Comparison of ENCODE assay signal across 12 cellular contexts in the genomic region with DNA sequence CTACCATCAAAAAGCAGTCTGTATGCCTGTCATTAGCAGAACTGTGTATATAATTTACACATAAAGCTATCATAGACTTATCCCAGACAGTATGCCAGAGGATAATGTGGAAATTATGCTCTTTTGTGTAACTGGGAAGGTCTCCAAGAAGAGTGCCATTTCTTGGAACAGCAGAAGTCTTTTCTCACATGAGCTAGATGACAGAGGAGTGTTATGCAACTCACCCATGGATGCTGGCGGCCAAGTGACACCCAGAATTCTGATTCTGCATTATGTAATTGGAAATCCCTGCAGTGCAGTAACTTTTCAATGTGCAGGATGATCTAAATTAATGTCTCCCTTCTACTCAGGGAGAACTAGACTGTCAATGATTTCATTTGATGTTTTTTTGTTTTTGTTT.
DNase-seq lines count a peak whose midpoint lies in the region; ATAC-seq lines count a peak whose summit lies in the region.
"Had no signal": no experiment of that assay in that cellular context is flagged by ENCODE, and none has a peak within 500 bp of the region (broad histone marks: within the 10 kb centered on the region; RNA-seq: fewer than 3 reads in every experiment).

No MANE protein-coding gene starts in this region.

- peaks cover 23% of the 10 kb centered on the region for H3K4me1 ChIP-seq in adipocyte (ENCODE audit: control insufficient read depth, insufficient read depth, low read length)
- H3K4me1 ChIP-seq: thyroid gland had no signal

- peaks cover 63% of the 10 kb centered on the region for H3K4me1 Mint-ChIP-seq in activated naive CD4-positive, alpha-beta T cell treated with anti-CD3 and anti-CD28 coated beads for 36 hours (ENCODE audit: low read depth)

- peaks cover 13% of the 10 kb centered on the region for H3K9me3 Mint-ChIP-seq in activated naive CD4-positive, alpha-beta T cell treated with anti-CD3 and anti-CD28 coated beads for 36 hours

- no peaks in the 10 kb centered on the region for H3K27me3 Mint-ChIP-seq in activated naive CD4-positive, alpha-beta T cell treated with anti-CD3 and anti-CD28 coated beads for 36 hours (ENCODE audit: low read depth)

- peaks cover 3% of the 10 kb centered on the region for H3K9me3 ChIP-seq in adipocyte (ENCODE audit: control insufficient read depth, low read length)
- H3K9me3 ChIP-seq: thyroid gland had no signal

- peak overlapping the region; percentile 68 for H3K4me3 Mint-ChIP-seq in activated naive CD4-positive, alpha-beta T cell treated with anti-CD3 and anti-CD28 coated beads for 36 hours

- no peak overlapping the region for H3K4me3 ChIP-seq in adipocyte (ENCODE audit: low read length)
- H3K4me3 ChIP-seq in skeletal muscle cell (ENCODE audit: low read depth, low read length) = no peak overlapping the region
- H3K4me3 ChIP-seq: BLaER1, thyroid gland had no signal

- H3K36me3 Mint-ChIP-seq in activated naive CD4-positive, alpha-beta T cell treated with anti-CD3 and anti-CD28 coated beads for 36 hours (ENCODE audit: low read depth) = peaks cover 11% of the 10 kb centered on the region

- no peak for DNase-seq in activated naive CD4-positive, alpha-beta T cell treated with anti-CD3 and anti-CD28 coated beads for 36 hours
- no peak for DNase-seq in activated naive CD4-positive, alpha-beta T cell treated with anti-CD3 and anti-CD28 coated beads, Interleukin-2, amount 50 U/mL, for 16 hours
- DNase-seq in MV-4-11 (lab: John Stamatoyannopoulos, UW) = peak; percentile 11
- DNase-seq in adipocyte (ENCODE audit: low read depth) = peak; percentile 55
- DNase-seq in skeletal muscle cell (ENCODE audit: low read depth) = peak; percentile 43
- no peak for DNase-seq in SW 1271 (lab: John Stamatoyannopoulos, UW)
- DNase-seq: NCI-H2029, thyroid gland had no signal

- H3K27ac Mint-ChIP-seq in activated naive CD4-positive, alpha-beta T cell treated with anti-CD3 and anti-CD28 coated beads for 36 hours = peak overlapping the region; percentile 65

- intact Hi-C loops in activated naive CD4-positive, alpha-beta T cell treated with anti-CD3 and anti-CD28 coated beads for 36 hours (cut with micrococcal nuclease) = loop anchor here (2.0 to 10.0 kb wide), 2 partner anchors 168 to 1136 kb away; a partner anchor contains a TSS

- no peak overlapping the region for H3K9ac ChIP-seq in adipocyte (ENCODE audit: low read length)
- H3K9ac ChIP-seq: BLaER1 had no signal

- H3K27me3 ChIP-seq in adipocyte (replicated peaks; ENCODE audit: control insufficient read depth, insufficient read depth, low read length) = no peaks in the 10 kb centered on the region
- H3K27me3 ChIP-seq: BLaER1, thyroid gland had no signal

- ATAC-seq in GM21447 (IDR thresholded peaks at IDR 0.05; ENCODE audit: unreplicated experiment) (no peak), GM19452 (IDR thresholded peaks at IDR 0.05; ENCODE audit: unreplicated experiment) (no peak)
- ATAC-seq: activated CD4-positive, CD25-positive, alpha-beta regulatory T cell treated with anti-CD3 and anti-CD28 coated beads, Interleukin-2, amount 50 U/mL, for 24 hours had no signal

- CTCF ChIA-PET in activated naive CD4-positive, alpha-beta T cell treated with anti-CD3 and anti-CD28 coated beads for 36 hours (lab: Charles Lee) = interaction anchor here (0.7 to 1.2 kb wide), 7 partner anchors 10 to 178 kb away, joined by 3 to 5 read pairs (median 3); no protein-coding TSS in a partner anchor

- H3K36me3 ChIP-seq in adipocyte (ENCODE audit: control insufficient read depth, insufficient read depth, low read length, severe bottlenecking) = no peaks in the 10 kb centered on the region
- H3K36me3 ChIP-seq: thyroid gland had no signal

Comparison
In these comparisons a context has a peak if more than half of its experiments do, and no peak if none do; other contexts are left out.
1. DNase-seq: peak in MV-4-11 (single experiment), adipocyte (single experiment) and skeletal muscle cell (single experiment); none in activated naive CD4-positive, alpha-beta T cell treated with anti-CD3 and anti-CD28 coated beads for 36 hours (single experiment), activated naive CD4-positive, alpha-beta T cell treated with anti-CD3 and anti-CD28 coated beads, Interleukin-2, amount 50 U/mL, for 16 hours (single experiment) and SW 1271 (0 of 2).